8 cellular contexts compared by ENCODE assay signal in the genomic region with DNA sequence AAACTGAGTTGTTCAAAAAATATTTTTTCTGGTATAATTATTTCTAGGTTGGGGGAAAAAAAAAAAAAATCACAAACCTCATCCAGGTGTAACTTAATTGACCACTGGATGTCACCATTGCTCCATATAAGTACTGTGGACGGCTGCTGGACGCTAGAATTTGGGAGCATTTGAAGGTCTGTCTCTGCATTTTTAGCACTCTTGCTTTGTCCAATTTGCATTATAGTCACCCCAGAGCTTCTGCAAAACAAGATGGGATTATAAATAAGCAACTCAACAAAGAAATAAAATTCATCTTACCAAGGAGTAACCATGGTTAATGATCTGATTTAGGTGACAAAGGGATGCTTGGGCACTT.
DNase-seq lines count a peak whose midpoint lies in the region; ATAC-seq and TF ChIP-seq lines count a peak whose summit lies in the region.

No MANE protein-coding gene starts in this region.

- H3K4me1 ChIP-seq in heart right ventricle: no peaks in the 10 kb centered on the region
- no peaks in the 10 kb centered on the region for H3K4me1 ChIP-seq in right cardiac atrium (ENCODE audit: control insufficient read depth, insufficient read depth, low read length)
- H3K4me1 ChIP-seq in PC-3 (ENCODE audit: insufficient read depth, low read length): no peaks in the 10 kb centered on the region
- H3K4me1 ChIP-seq in uterus: no peaks in the 10 kb centered on the region
- H3K4me1 ChIP-seq in tibial artery: no peaks in the 10 kb centered on the region

- no peak overlapping the region for H3K4me3 ChIP-seq in heart right ventricle
- no peak overlapping the region for H3K4me3 ChIP-seq in right cardiac atrium (ENCODE audit: low read length)
- no peak overlapping the region for H3K4me3 ChIP-seq in PC-3 (ENCODE audit: low read length)
- no peak overlapping the region for H3K4me3 ChIP-seq in foreskin fibroblast (ENCODE audit: low read depth in 1 of 2, low read length in 2 of 2)
- H3K4me3 ChIP-seq in uterus: no peak overlapping the region
- no peak overlapping the region for H3K4me3 ChIP-seq in tibial artery

- H3K79me2 ChIP-seq in PC-3 (ENCODE audit: low read length): no peaks in the 10 kb centered on the region

- H3K4me2 ChIP-seq in PC-3 (ENCODE audit: low read length): no peak overlapping the region

- no TSS peak for BruUV-seq in PC-3 (replicated peaks; lab: Mats Ljungman, UMichigan)

- TF ChIP-seq CTCF in heart right ventricle (IDR thresholded peaks at IDR 0.05): peak in 7 of 9 donors; percentile 16 to 56 (median 42)
- peak; percentile 78 for TF ChIP-seq CTCF in PC-3 (conservative IDR thresholded peaks at IDR 0.05; ENCODE audit: low read depth, low read length)
- peak; percentile 16 for TF ChIP-seq CTCF in foreskin fibroblast (IDR thresholded peaks at IDR 0.05; ENCODE audit: low read depth, low read length)
- peak in 3 of 4 experiments; percentile 26 to 32 (median 32) for TF ChIP-seq CTCF in uterus (IDR thresholded peaks at IDR 0.05)
- peak in 1 of 2 experiments; percentile 11 for TF ChIP-seq CTCF in tibial artery (IDR thresholded peaks at IDR 0.05)

- H3K9me3 ChIP-seq in heart right ventricle (no peaks in the 10 kb centered on the region), right cardiac atrium (ENCODE audit: control insufficient read depth, low read length) (no peaks in the 10 kb centered on the region), PC-3 (ENCODE audit: low read length) (no peaks in the 10 kb centered on the region), uterus (no peaks in the 10 kb centered on the region), tibial artery (no peaks in the 10 kb centered on the region)

- no peak for TF ChIP-seq POLR2A in uterus (IDR thresholded peaks at IDR 0.05)

- ATAC-seq in heart right ventricle (no peak), right cardiac atrium (no peak), PC-3 (peak; percentile 38; the same call in 1 of the 2 replicates), HG03469 (IDR thresholded peaks at IDR 0.05; ENCODE audit: unreplicated experiment) (no peak)

- intact Hi-C loops in heart right ventricle (cut with DNase I) (loop anchor here in 2 of 10 donors (5.0 kb wide), 1 partner anchor 183 kb away; no protein-coding TSS in a partner anchor), right cardiac atrium (cut with DNase I) (no loop called here), PC-3 (cut with micrococcal nuclease) (loop anchor here (1.0 to 2.0 kb wide), 2 partner anchors 182 to 333 kb away; no protein-coding TSS in a partner anchor), uterus (cut with DNase I; ENCODE audit: low total_unique reads) (no loop called here), tibial artery (cut with DNase I; ENCODE audit: low total_unique reads) (no loop called here)

- CTCF ChIA-PET in PC-3 (lab: Charles Lee): interaction anchor here (1.3 kb wide), 1 partner anchor 183 kb away, joined by 6 read pairs; no protein-coding TSS in a partner anchor

- POLR2A ChIA-PET in PC-3 (lab: Charles Lee; ENCODE audit: unreplicated experiment): no interaction called here

- H3K27me3 ChIP-seq in heart right ventricle (peaks cover 0 to 9% (median 0%) of the 10 kb centered on the region in 7 donors), right cardiac atrium (ENCODE audit: control insufficient read depth, insufficient read depth) (no peaks in the 10 kb centered on the region), PC-3 (ENCODE audit: low read length) (peaks cover 45% of the 10 kb centered on the region), uterus (no peaks in the 10 kb centered on the region), tibial artery (no peaks in the 10 kb centered on the region)

- no peaks in the 10 kb centered on the region for H3K9me2 ChIP-seq in PC-3 (replicated peaks; ENCODE audit: low read length)

- no peak overlapping the region for H2AFZ ChIP-seq in PC-3 (ENCODE audit: low read length)

- H3K36me3 ChIP-seq in heart right ventricle: no peaks in the 10 kb centered on the region
- H3K36me3 ChIP-seq in PC-3 (ENCODE audit: low read depth, low read length): no peaks in the 10 kb centered on the region
- no peaks in the 10 kb centered on the region for H3K36me3 ChIP-seq in uterus
- no peaks in the 10 kb centered on the region for H3K36me3 ChIP-seq in tibial artery

- WGBS in heart right ventricle, 2 donors: 7 to 17% methylated on average over 2 of the region's 2 CpGs
- 16% methylated on average over 2 of the region's 2 CpGs for WGBS in right cardiac atrium

- H3K27ac ChIP-seq in heart right ventricle (no peak overlapping the region), right cardiac atrium (ENCODE audit: low read length) (no peak overlapping the region), PC-3 (ENCODE audit: low read length) (no peak overlapping the region), uterus (no peak overlapping the region), tibial artery (no peak overlapping the region)

- DNase-seq in heart right ventricle: peak in 1 of 2 donors; percentile 7
- no peak for DNase-seq in right cardiac atrium
- DNase-seq in PC-3: peak; percentile 58
- peak in 1 of 2 donors; percentile 42 for DNase-seq in foreskin fibroblast
- DNase-seq in uterus: no peak
- DNase-seq in occipital lobe (lab: John Stamatoyannopoulos, UW): no peak
- no peak for DNase-seq in tibial artery

- no peaks in the 10 kb centered on the region for H3F3A ChIP-seq in PC-3 (ENCODE audit: low read length, unreplicated experiment)

- no peaks in the 10 kb centered on the region for H4K20me1 ChIP-seq in PC-3 (ENCODE audit: low read length)

- H3K9ac ChIP-seq in PC-3 (ENCODE audit: low read length): no peak overlapping the region
